ENCODE assay signal across 20 cellular contexts in genomic region chr2:171550613-171551012, GRCh38.
"Had no signal": no experiment of that assay in that cellular context is flagged by ENCODE, and none has a peak within 500 bp of the region (broad histone marks: within the 10 kb centered on the region; RNA-seq: fewer than 3 reads in every experiment).

No MANE protein-coding gene starts in this region.

- H3K9ac ChIP-seq: parathyroid adenoma had no signal

- H3K79me2 ChIP-seq: parathyroid adenoma had no signal

- DNase-seq: activated CD4-positive, alpha-beta T cell treated with anti-CD3 and anti-CD28 coated beads, Interleukin-2, amount 10 ng/mL, durations not matched to agents 24 days and 14 days; activated CD4-positive, CD25-positive, alpha-beta regulatory T cell; activated CD8-positive, alpha-beta memory T cell treated with anti-CD3 and anti-CD28 coated beads, Interleukin-2, amount 50 U/mL, for 4 hours; activated CD8-positive, alpha-beta T cell treated with anti-CD3 and anti-CD28 coated beads, Interleukin-2, amount 10 ng/mL, durations not matched to agents 7 days and 5 days; activated gamma-delta T cell; activated T-cell treated with anti-CD3 and anti-CD28 coated beads, Interleukin-2, amount 50 U/mL, for 72 hours; amygdala; effector memory CD4-positive, alpha-beta T cell; foreskin melanocyte; heart right ventricle; islet precursor cell; left ventricle myocardium inferior; naive thymus-derived CD4-positive, alpha-beta T cell; stimulated activated CD4-positive, alpha-beta T cell treated with anti-CD3 and anti-CD28 coated beads, Interleukin-12 subunit alpha, Interleukin-12 subunit beta, amount 100 ng/mL, for 4 hours; stimulated activated CD4-positive, alpha-beta T cell treated with anti-CD3 and anti-CD28 coated beads, Interleukin-2, amount 100 ng/mL, for 24 hours; tibial artery had no signal

- H2AFZ ChIP-seq: parathyroid adenoma had no signal

- H3K9me3 ChIP-seq: heart right ventricle, left ventricle myocardium inferior, tibial artery had no signal

- H3K27ac ChIP-seq: heart right ventricle, left ventricle myocardium inferior, parathyroid adenoma, tibial artery had no signal

- H3K4me1 ChIP-seq: heart right ventricle, left ventricle myocardium inferior, parathyroid adenoma had no signal

- ATAC-seq: activated CD8-positive, alpha-beta T cell treated with anti-CD3 and anti-CD28 coated beads, Interleukin-2, amount 10 ng/mL, durations not matched to agents 7 days and 5 days; activated naive CD4-positive, alpha-beta T cell treated with anti-CD3 and anti-CD28 coated beads, Interleukin-2, amount 50 U/mL, for 72 hours; activated T-cell treated with anti-CD3 and anti-CD28 coated beads, Interleukin-2, amount 50 U/mL, for 72 hours; heart right ventricle; naive thymus-derived CD4-positive, alpha-beta T cell; stimulated activated memory B cell treated with anti-CD40 and anti-IgM and Interleukin-4, amounts not matched to agents 10 μg/mL and 1 μg/mL and 100 μg/mL, for 72 hours had no signal

- H3K4me3 ChIP-seq: heart right ventricle, left ventricle myocardium inferior, tibial artery had no signal

- H3K27me3 ChIP-seq: heart right ventricle, tibial artery had no signal

- FAIRE-seq: urothelium cell line had no signal
